ENCODE assay signal across 14 cellular contexts in genomic region chr2:158755738-158756137, GRCh38. TPM values are rescaled to one million over a fixed set of nuclear protein-coding genes. Genes with fewer than 3 reads are reported as not detected.
DNase-seq lines count a peak whose midpoint lies in the region; ATAC-seq, FAIRE-seq and TF ChIP-seq lines count a peak whose summit lies in the region.
"Had no signal": no experiment of that assay in that cellular context is flagged by ENCODE, and none has a peak within 500 bp of the region (broad histone marks: within the 10 kb centered on the region; RNA-seq: fewer than 3 reads in every experiment).

No MANE protein-coding gene starts in this region.

- no peak overlapping the region for H3K4ac ChIP-seq in mesenchymal stem cell (ENCODE audit: low read depth in 1 of 2, low read length in 2 of 2)

- no peak overlapping the region for H3K27ac Mint-ChIP-seq in WTC11
- H3K27ac Mint-ChIP-seq: activated naive CD8-positive, alpha-beta T cell treated with anti-CD3 and anti-CD28 coated beads, Interleukin-2, amount 10 ng/mL, durations not matched to agents 7 days and 5 days had no signal

- ATAC-seq in WTC11: peak; percentile 75
- ATAC-seq in HG03039 (IDR thresholded peaks at IDR 0.05; ENCODE audit: unreplicated experiment): no peak
- ATAC-seq in omental fat pad (ENCODE audit: low FRiP score): no peak
- ATAC-seq: left colon, psoas muscle had no signal

- no peak overlapping the region for H3K23ac ChIP-seq in mesenchymal stem cell (ENCODE audit: low read length in 2 of 2)

- H3K36me3 Mint-ChIP-seq in WTC11: peaks cover 4% of the 10 kb centered on the region; the same call in 1 of the 2 replicates
- H3K36me3 Mint-ChIP-seq: activated naive CD8-positive, alpha-beta T cell treated with anti-CD3 and anti-CD28 coated beads, Interleukin-2, amount 10 ng/mL, durations not matched to agents 7 days and 5 days had no signal

- no peak overlapping the region for H3K4me3 Mint-ChIP-seq in WTC11
- H3K4me3 Mint-ChIP-seq: activated naive CD8-positive, alpha-beta T cell treated with anti-CD3 and anti-CD28 coated beads, Interleukin-2, amount 10 ng/mL, durations not matched to agents 7 days and 5 days had no signal

- H3K9me3 Mint-ChIP-seq in WTC11: peaks cover 5% of the 10 kb centered on the region
- H3K9me3 Mint-ChIP-seq: activated naive CD8-positive, alpha-beta T cell treated with anti-CD3 and anti-CD28 coated beads, Interleukin-2, amount 10 ng/mL, durations not matched to agents 7 days and 5 days had no signal

- H2BK15ac ChIP-seq in mesenchymal stem cell (ENCODE audit: low read depth, poor library complexity, severe bottlenecking): no peak overlapping the region

- no peak overlapping the region for H2AFZ ChIP-seq in mesenchymal stem cell (ENCODE audit: low read depth, low read length)

- no peak for FAIRE-seq in frontal cortex (lab: Jason Lieb, UNC)
- FAIRE-seq: RCC 7860 had no signal

- no peaks in the 10 kb centered on the region for H3K79me1 ChIP-seq in mesenchymal stem cell (replicated peaks; ENCODE audit: low read length, poor library complexity, severe bottlenecking)

- DNase-seq in NCI-H82 (lab: John Stamatoyannopoulos, UW) (peak; percentile 40), NCI-H82 treated with DMSO at 0.1 percent for 48 hours (lab: John Stamatoyannopoulos, UW; ENCODE audit: unreplicated experiment) (no peak), HFF-Myc (ENCODE audit: extremely low read depth, low read depth) (no peak), WTC11 (ENCODE audit: low spot score) (peak; percentile 66), mesenchymal stem cell (no peak), frontal cortex (ENCODE audit: low spot score in 2 of 2) (no peak), omental fat pad (ENCODE audit: low spot score) (no peak)
- DNase-seq: activated CD4-positive, alpha-beta T cell treated with anti-CD3 and anti-CD28 coated beads, Interleukin-2, amount 50 U/mL, for 1 hour; activated naive CD8-positive, alpha-beta T cell treated with anti-CD3 and anti-CD28 coated beads, Interleukin-2, amount 10 ng/mL, durations not matched to agents 7 days and 5 days; left colon; psoas muscle had no signal

- no peak overlapping the region for H3K27ac ChIP-seq in mesenchymal stem cell (ENCODE audit: low read length, poor library complexity, severe bottlenecking)
- H3K27ac ChIP-seq: psoas muscle had no signal

- no peak overlapping the region for H2AK5ac ChIP-seq in mesenchymal stem cell (ENCODE audit: low read length, severe bottlenecking)

- H3K18ac ChIP-seq in mesenchymal stem cell (ENCODE audit: low read depth in 1 of 2, low read length in 2 of 2): no peak overlapping the region

- no peaks in the 10 kb centered on the region for H3K4me1 ChIP-seq in mesenchymal stem cell (ENCODE audit: control insufficient read depth, insufficient read depth, low read depth, low read length)
- H3K4me1 ChIP-seq: psoas muscle had no signal

- no peak overlapping the region for H2BK5ac ChIP-seq in mesenchymal stem cell (ENCODE audit: low read depth, low read length, poor library complexity, severe bottlenecking)

- peaks cover 8% of the 10 kb centered on the region for H3K9me3 ChIP-seq in mesenchymal stem cell (ENCODE audit: control insufficient read depth, low read length)

- H2BK120ac ChIP-seq in mesenchymal stem cell (ENCODE audit: low read depth, low read length): no peak overlapping the region

- POLR2A ChIA-PET in WTC11 (lab: Charles Lee): no interaction called here

- H3K4me3 ChIP-seq in HFF-Myc (replicated peaks; ENCODE audit: low read depth, low read length) (no peak overlapping the region), mesenchymal stem cell (ENCODE audit: insufficient read depth in 1 of 2, low read depth in 1 of 2, low read length in 2 of 2) (no peak overlapping the region)
- H3K4me3 ChIP-seq: psoas muscle had no signal

- H4K8ac ChIP-seq in mesenchymal stem cell (ENCODE audit: low read length): no peak overlapping the region

- no peak overlapping the region for H3K4me2 ChIP-seq in mesenchymal stem cell (ENCODE audit: low read length, poor library complexity, severe bottlenecking)

- CTCF ChIA-PET in WTC11 (lab: Charles Lee): interaction anchor here (1.0 to 4.7 kb wide), 3 partner anchors 11 to 363 kb away, joined by 3 to 92 read pairs (median 16); no protein-coding TSS in a partner anchor

- no peak overlapping the region for H2BK12ac ChIP-seq in mesenchymal stem cell (ENCODE audit: low read length in 2 of 2)

- TF ChIP-seq CTCF in HFF-Myc (IDR thresholded peaks at IDR 0.05; ENCODE audit: low read depth, low read length, missing control alignments) (peak; percentile 46), WTC11 (IDR thresholded peaks at IDR 0.05) (peak; percentile 68), omental fat pad (IDR thresholded peaks at IDR 0.05) (no peak)

- H3K36me3 ChIP-seq in mesenchymal stem cell (ENCODE audit: control insufficient read depth in 1 of 2, insufficient read depth in 2 of 2, low read depth in 1 of 2, low read length in 2 of 2): no peaks in the 10 kb centered on the region

- peaks cover 8% of the 10 kb centered on the region for H3K4me1 Mint-ChIP-seq in WTC11
- H3K4me1 Mint-ChIP-seq: activated naive CD8-positive, alpha-beta T cell treated with anti-CD3 and anti-CD28 coated beads, Interleukin-2, amount 10 ng/mL, durations not matched to agents 7 days and 5 days had no signal

- H3K9ac ChIP-seq in mesenchymal stem cell (ENCODE audit: low read length): no peak overlapping the region

- WGBS in mesenchymal stem cell: 58% methylated on average over 5 of the region's 6 CpGs

- peaks cover 5 to 11% of the 10 kb centered on the region in 2 experiments for H3K27me3 ChIP-seq in mesenchymal stem cell (ENCODE audit: control insufficient read depth in 1 of 2, insufficient read depth in 1 of 2, low read length in 2 of 2)

- H4K91ac ChIP-seq in mesenchymal stem cell (ENCODE audit: low read length): peak overlapping the region; percentile 73

- no peak overlapping the region for H3K14ac ChIP-seq in mesenchymal stem cell (ENCODE audit: low read length in 2 of 2)

- H3K27me3 Mint-ChIP-seq in WTC11 (ENCODE audit: low read depth): no peaks in the 10 kb centered on the region; the same call in 1 of the 2 replicates

TF ChIP-seq in WTC11, 78 proteins besides CTCF, POLR2A, EP300 and RAD21 (continues in another document):
- TF ChIP-seq ETV6 (CRISPR knock-in tag; IDR thresholded peaks at IDR 0.05): no peak
- TF ChIP-seq USF2 (CRISPR knock-in tag; IDR thresholded peaks at IDR 0.05): no peak
- TF ChIP-seq USF1 (CRISPR knock-in tag; IDR thresholded peaks at IDR 0.05): no peak
- no peak for TF ChIP-seq ZNF512 (CRISPR knock-in tag; IDR thresholded peaks at IDR 0.05; ENCODE audit: borderline replicate concordance)
- TF ChIP-seq ZNF425 (CRISPR knock-in tag; conservative IDR thresholded peaks at IDR 0.05): no peak
- TF ChIP-seq ZMAT4 (CRISPR knock-in tag; IDR thresholded peaks at IDR 0.05): no peak
- no peak for TF ChIP-seq ZNF317 (CRISPR knock-in tag; IDR thresholded peaks at IDR 0.05; ENCODE audit: borderline replicate concordance, low read depth)
- no peak for TF ChIP-seq SOX15 (CRISPR knock-in tag; IDR thresholded peaks at IDR 0.05)

RNA-seq across cellular contexts. Expression of gene DAPL1, which starts 39.4 kb away (rescaled TPM):
- total RNA-seq in WTC11 (2021) (not detected in 3 replicates), frontal cortex (not detected), omental fat pad (1 to 10 TPM in 1 of 4 donors, not detected in 3; 1.5 TPM)
- polyA plus RNA-seq in mesenchymal stem cell (2013, experiment 1 of 2): not detected
- 0.12 TPM for polyA plus RNA-seq in mesenchymal stem cell (2013, experiment 2 of 2)
- total RNA-seq: activated naive CD8-positive, alpha-beta T cell treated with anti-CD3 and anti-CD28 coated beads, Interleukin-2, amount 10 ng/mL, durations not matched to agents 7 days and 5 days; left colon; psoas muscle; urinary bladder had no signal
- polyA plus RNA-seq: psoas muscle had no signal

Comparison
In these comparisons a context has a peak if more than half of its experiments do, and no peak if none do; other contexts are left out.
1. DNase-seq: peak in NCI-H82 (single experiment) and WTC11 (single experiment); none in NCI-H82 treated with DMSO at 0.1 percent for 48 hours (single experiment), HFF-Myc (single experiment), mesenchymal stem cell (single experiment), frontal cortex (0 of 2) and omental fat pad (single experiment).
2. CTCF ChIP-seq: peak in HFF-Myc (single experiment) and WTC11 (single experiment); none in omental fat pad (0 of 3).